Comparison of ENCODE assay signal across 8 cellular contexts in genomic region chr2:12507295-12507694, GRCh38.
DNase-seq lines count a peak whose midpoint lies in the region; ATAC-seq and TF ChIP-seq lines count a peak whose summit lies in the region.

No MANE protein-coding gene starts in this region.

- no peak overlapping the region for H3K27ac Mint-ChIP-seq in nephron progenitor cell

- ATAC-seq in GM19468 (IDR thresholded peaks at IDR 0.05; ENCODE audit: extremely low read depth, unreplicated experiment) (peak; percentile 85), HG03521 (IDR thresholded peaks at IDR 0.05; ENCODE audit: unreplicated experiment) (peak; percentile 82)

- no peak overlapping the region for H3K4me3 ChIP-seq in AG09309 (ENCODE audit: control insufficient read depth, low read depth, low read length)

- peaks cover 10% of the 10 kb centered on the region for H3K9me3 Mint-ChIP-seq in nephron progenitor cell

- H3K4me1 Mint-ChIP-seq in nephron progenitor cell = peaks cover 23% of the 10 kb centered on the region

- peak; percentile 95 for DNase-seq in AG09309 (ENCODE audit: low read depth)
- peak; percentile 3 to 51 (median 28) for DNase-seq in activated CD4-positive, CD25-positive, alpha-beta regulatory T cell (lab: John Stamatoyannopoulos, UW)
- peak; percentile 23 for DNase-seq in effector CD4-positive, alpha-beta T cell
- DNase-seq in stimulated activated CD8-positive, alpha-beta memory T cell treated with anti-CD3 and anti-CD28 coated beads, Interleukin-7, amount 100 ng/mL, for 4 hours (ENCODE audit: low read depth in 2 of 2) = peak; percentile 79 to 81
- no peak for DNase-seq in GM10266 (ENCODE audit: extremely low spot score)
- DNase-seq in nephron progenitor cell = no peak

- H3K36me3 Mint-ChIP-seq in nephron progenitor cell (ENCODE audit: low read depth) = no peaks in the 10 kb centered on the region

- peaks cover 2% of the 10 kb centered on the region for H3K27me3 Mint-ChIP-seq in nephron progenitor cell (ENCODE audit: low read depth, poor library complexity)

- no peak overlapping the region for H3K4me3 Mint-ChIP-seq in nephron progenitor cell

- TF ChIP-seq CTCF in AG09309 (IDR thresholded peaks at IDR 0.05; ENCODE audit: control insufficient read depth, insufficient read depth, low read depth, low read length, missing control alignments) (no peak), GM10266 (IDR thresholded peaks at IDR 0.05; ENCODE audit: control insufficient read depth, insufficient read depth, low read depth, missing control alignments) (no peak), nephron progenitor cell (IDR thresholded peaks at IDR 0.05) (no peak)

Comparison
In these comparisons a context has a peak if more than half of its experiments do, and no peak if none do; other contexts are left out.
1. DNase-seq: peak in AG09309 (single experiment), activated CD4-positive, CD25-positive, alpha-beta regulatory T cell (4 of 4), effector CD4-positive, alpha-beta T cell (single experiment) and stimulated activated CD8-positive, alpha-beta memory T cell treated with anti-CD3 and anti-CD28 coated beads, Interleukin-7, amount 100 ng/mL, for 4 hours (2 of 2); none in GM10266 (single experiment) and nephron progenitor cell (single experiment).